Comparison of ENCODE assay signal across 8 cellular contexts in the genomic region with DNA sequence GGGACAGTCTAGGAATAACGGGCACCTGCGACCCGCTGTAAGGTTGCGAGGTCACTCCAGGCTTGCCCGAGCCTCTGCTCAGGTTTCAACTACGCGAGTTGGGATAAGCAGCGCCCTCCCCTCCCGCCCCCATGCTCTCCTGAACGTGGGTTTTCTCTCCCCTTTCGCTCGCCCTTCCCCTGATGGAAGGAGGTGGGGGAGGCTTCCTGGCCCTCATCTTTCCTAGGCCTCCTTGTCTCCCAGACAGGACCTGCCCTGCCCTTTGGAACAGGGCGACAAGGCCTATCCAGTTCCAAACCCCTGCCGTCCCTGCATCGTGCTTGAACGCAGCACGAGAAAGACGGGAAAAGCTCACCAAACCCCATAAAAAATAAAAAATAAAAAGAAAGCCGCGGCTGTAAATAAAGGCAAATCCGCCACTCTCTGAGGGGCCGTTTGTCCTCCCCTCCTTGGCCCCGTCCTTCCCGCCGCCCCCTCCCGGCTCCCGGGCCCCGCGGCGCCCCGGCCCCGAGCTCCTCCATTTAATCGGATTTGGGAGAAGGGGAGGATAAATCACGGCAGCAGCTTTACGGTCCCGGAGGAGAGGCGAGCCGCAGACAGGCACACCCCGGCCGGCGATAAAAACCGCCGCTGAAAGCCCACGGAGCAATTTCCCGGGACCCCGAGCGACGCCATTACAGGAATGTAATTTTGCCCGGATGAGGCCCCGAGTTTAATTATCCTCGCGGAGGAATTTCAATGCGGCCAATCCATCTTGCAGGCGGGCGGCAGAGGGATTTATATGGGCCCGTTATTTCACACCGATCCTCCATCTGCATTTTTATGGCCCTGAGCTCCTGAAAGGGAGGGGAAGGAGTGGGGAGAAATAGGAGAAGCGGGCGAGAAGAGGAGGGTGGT. TPM values are rescaled to one million over a fixed set of nuclear protein-coding genes. Genes with fewer than 3 reads are reported as not detected.
DNase-seq lines count a peak whose midpoint lies in the region; ATAC-seq and TF ChIP-seq lines count a peak whose summit lies in the region.

No MANE protein-coding gene starts in this region.

- no peak for TF ChIP-seq CTCF in lower leg skin (IDR thresholded peaks at IDR 0.05)

- peak overlapping the region; percentile 84 for H3K4me3 Mint-ChIP-seq in stimulated activated effector memory CD8-positive, alpha-beta T cell treated with anti-CD3 and anti-CD28 coated beads, Interleukin-12 subunit alpha, Interleukin-12 subunit beta, amount 100 ng/mL, for 72 hours

- peaks cover 5% of the 10 kb centered on the region for H3K27me3 ChIP-seq in effector memory CD4-positive, alpha-beta T cell (replicated peaks; ENCODE audit: control insufficient read depth, insufficient read depth, low read length, poor library complexity, severe bottlenecking)

- H3K4me1 ChIP-seq in effector memory CD4-positive, alpha-beta T cell (ENCODE audit: control insufficient read depth, insufficient read depth, low read length, poor library complexity, severe bottlenecking): peaks cover 19% of the 10 kb centered on the region

- H3K27ac Mint-ChIP-seq in stimulated activated effector memory CD8-positive, alpha-beta T cell treated with anti-CD3 and anti-CD28 coated beads, Interleukin-12 subunit alpha, Interleukin-12 subunit beta, amount 100 ng/mL, for 72 hours: peak overlapping the region; percentile 93

- no peak for TF ChIP-seq POLR2A in lower leg skin (IDR thresholded peaks at IDR 0.05)

- H3K36me3 ChIP-seq in effector memory CD4-positive, alpha-beta T cell (ENCODE audit: control insufficient read depth, insufficient read depth, low read length): peaks cover 8% of the 10 kb centered on the region

- intact Hi-C loops in lower leg skin (cut with DNase I; ENCODE audit: low total_unique reads): loop anchor here (5.0 to 10.0 kb wide), 2 partner anchors 52 to 135 kb away; a partner anchor contains a TSS

- peak; percentile 5 for DNase-seq in activated T-cell treated with anti-CD3 and anti-CD28 coated beads for 1 hour (ENCODE audit: low read depth)
- no peak for DNase-seq in activated T-cell treated with anti-CD3 and anti-CD28 coated beads for 4 hours
- peak; percentile 12 to 29 for DNase-seq in activated CD4-positive, alpha-beta T cell treated with anti-CD3 and anti-CD28 coated beads for 4 hours
- DNase-seq in effector memory CD4-positive, alpha-beta T cell: peak in 1 of 3 donors; percentile 9
- DNase-seq in lower leg skin (ENCODE audit: low spot score in 2 of 2): peak; percentile 40 to 89
- DNase-seq in stimulated activated effector memory CD8-positive, alpha-beta T cell treated with anti-CD3 and anti-CD28 coated beads, Interleukin-12 subunit alpha, Interleukin-12 subunit beta, amount 100 ng/mL, for 72 hours (ENCODE audit: low spot score in 2 of 2): no peak
- DNase-seq in dedifferentiated amniotic fluid mesenchymal stem cell (ENCODE audit: extremely low spot score): no peak
- DNase-seq in stimulated activated naive CD4-positive, alpha-beta T cell treated with Interleukin-2 at 50 U/mL for 16 hours (lab: John Stamatoyannopoulos, UW): no peak

- peaks cover 16% of the 10 kb centered on the region for H3K4me1 Mint-ChIP-seq in stimulated activated effector memory CD8-positive, alpha-beta T cell treated with anti-CD3 and anti-CD28 coated beads, Interleukin-12 subunit alpha, Interleukin-12 subunit beta, amount 100 ng/mL, for 72 hours

- H3K9me3 Mint-ChIP-seq in stimulated activated effector memory CD8-positive, alpha-beta T cell treated with anti-CD3 and anti-CD28 coated beads, Interleukin-12 subunit alpha, Interleukin-12 subunit beta, amount 100 ng/mL, for 72 hours: no peaks in the 10 kb centered on the region

- H3K9me3 ChIP-seq in effector memory CD4-positive, alpha-beta T cell (ENCODE audit: control insufficient read depth, low read length): no peaks in the 10 kb centered on the region

- peak overlapping the region; percentile 82 for H3K4me3 ChIP-seq in effector memory CD4-positive, alpha-beta T cell (ENCODE audit: insufficient read depth, low read depth, low read length, poor library complexity, severe bottlenecking)
- H3K4me3 ChIP-seq in lower leg skin (ENCODE audit: low read depth, poor library complexity, severe bottlenecking): no peak overlapping the region

- WGBS in lower leg skin, 2 donors: 2 to 3% methylated on average over 57 to 59 of the region's 59 CpGs

- H3K36me3 Mint-ChIP-seq in stimulated activated effector memory CD8-positive, alpha-beta T cell treated with anti-CD3 and anti-CD28 coated beads, Interleukin-12 subunit alpha, Interleukin-12 subunit beta, amount 100 ng/mL, for 72 hours: peaks cover 44% of the 10 kb centered on the region

- peak; percentile 0 for ATAC-seq in stimulated activated effector memory CD8-positive, alpha-beta T cell treated with anti-CD3 and anti-CD28 coated beads, Interleukin-12 subunit alpha, Interleukin-12 subunit beta, amount 100 ng/mL, for 72 hours

- H3K27ac ChIP-seq in effector memory CD4-positive, alpha-beta T cell (ENCODE audit: insufficient read depth, low read length, poor library complexity, severe bottlenecking): no peak overlapping the region

RNA-seq across cellular contexts. Expression of a gene that starts 1.1 kb away (rescaled TPM):
- total RNA-seq in lower leg skin: 100 to 1,000 TPM; 214 to 533 (median 318) TPM

RNA-seq across cellular contexts. Expression of a gene that starts 50.3 kb away (rescaled TPM):
- 100 to 1,000 TPM; 313 to 432 (median 391) TPM for total RNA-seq in lower leg skin

RNA-seq across cellular contexts. Expression of a gene that starts 50.8 kb away (rescaled TPM):
- total RNA-seq in lower leg skin: 10 to 100 TPM; 25.1 to 34.4 (median 29.0) TPM

Comparison
In these comparisons a context has a peak if more than half of its experiments do, and no peak if none do; other contexts are left out.
1. DNase-seq: peak in activated T-cell treated with anti-CD3 and anti-CD28 coated beads for 1 hour (single experiment), activated CD4-positive, alpha-beta T cell treated with anti-CD3 and anti-CD28 coated beads for 4 hours (2 of 2) and lower leg skin (2 of 2); none in activated T-cell treated with anti-CD3 and anti-CD28 coated beads for 4 hours (single experiment), stimulated activated effector memory CD8-positive, alpha-beta T cell treated with anti-CD3 and anti-CD28 coated beads, Interleukin-12 subunit alpha, Interleukin-12 subunit beta, amount 100 ng/mL, for 72 hours (0 of 2), dedifferentiated amniotic fluid mesenchymal stem cell (single experiment) and stimulated activated naive CD4-positive, alpha-beta T cell treated with Interleukin-2 at 50 U/mL for 16 hours (single experiment).